Comparison of ENCODE assay signal across 12 cellular contexts in the genomic region with DNA sequence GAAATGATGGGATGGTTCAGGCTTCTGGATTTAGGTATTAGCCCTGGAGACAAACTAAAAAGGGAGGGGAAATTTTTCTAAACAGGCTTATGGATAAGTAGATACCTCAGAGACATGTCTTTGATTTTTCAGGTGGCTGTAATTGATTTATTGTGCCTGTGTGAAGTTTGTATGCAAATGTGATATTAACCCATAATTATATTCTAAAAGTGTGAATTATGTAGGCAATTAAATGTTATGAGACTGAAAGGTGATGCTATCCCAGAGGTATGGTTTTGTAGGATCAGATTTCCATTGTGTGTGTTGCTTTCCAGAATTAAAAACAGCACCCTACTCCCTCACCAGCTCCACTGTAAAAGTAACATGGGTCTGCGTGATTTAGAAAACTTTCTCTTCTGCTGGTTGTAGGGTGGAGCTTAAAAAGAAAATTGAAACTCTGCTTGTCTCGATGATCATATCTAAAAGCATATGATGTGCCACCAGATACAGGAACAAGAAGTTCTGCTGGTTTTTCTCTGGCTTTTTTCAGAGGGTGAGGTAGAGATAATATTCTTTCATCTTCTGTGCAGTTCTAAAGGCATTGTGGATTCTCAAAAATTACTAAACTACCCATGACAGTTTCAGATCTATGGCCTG.
DNase-seq lines count a peak whose midpoint lies in the region; ATAC-seq and TF ChIP-seq lines count a peak whose summit lies in the region.
"Had no signal": no experiment of that assay in that cellular context is flagged by ENCODE, and none has a peak within 500 bp of the region (broad histone marks: within the 10 kb centered on the region; RNA-seq: fewer than 3 reads in every experiment).

No MANE protein-coding gene starts in this region.

- H3K4me1 ChIP-seq in lower lobe of right lung = no peaks in the 10 kb centered on the region

- TF ChIP-seq CTCF in lower lobe of right lung (IDR thresholded peaks at IDR 0.05) (no peak), lower leg skin (IDR thresholded peaks at IDR 0.05) (no peak)

- H3K27me3 ChIP-seq in lower lobe of right lung (ENCODE audit: low read depth) = no peaks in the 10 kb centered on the region

- no peaks in the 10 kb centered on the region for H3K9me3 ChIP-seq in lower lobe of right lung

- no peak for TF ChIP-seq POLR2A in lower leg skin (IDR thresholded peaks at IDR 0.05)

- DNase-seq in NCI-H1417 (lab: John Stamatoyannopoulos, UW) (peak in 2 of 3 experiments; percentile 57 to 94), lower lobe of right lung (no peak), A172 (ENCODE audit: low spot score) (no peak), lower leg skin (ENCODE audit: low spot score in 2 of 2) (no peak)
- DNase-seq in stimulated activated CD4-positive, alpha-beta T cell treated with anti-CD3 and anti-CD28 coated beads, Interleukin-2, amount 100 ng/mL, for 48 hours = no peak
- DNase-seq: activated CD4-positive, alpha-beta memory T cell treated with anti-CD3 and anti-CD28 coated beads, Interleukin-2, amount 10 ng/mL, durations not matched to agents 7 days and 5 days; C1 segment of cervical spinal cord; NCI-H2029; small intestine had no signal

- H3K4me3 ChIP-seq in lower lobe of right lung (no peak overlapping the region), lower leg skin (ENCODE audit: low read depth, poor library complexity, severe bottlenecking) (no peak overlapping the region)

- no peaks in the 10 kb centered on the region for H3K36me3 ChIP-seq in lower lobe of right lung

- no peak overlapping the region for H3K27ac ChIP-seq in lower lobe of right lung

- 30 to 40% methylated on average over 2 of the region's 2 CpGs for WGBS in lower leg skin, 2 donors

- ATAC-seq in GM18498 (IDR thresholded peaks at IDR 0.05; ENCODE audit: unreplicated experiment) = peak; percentile 92
- peak; percentile 58 for ATAC-seq in GM19463 (IDR thresholded peaks at IDR 0.05; ENCODE audit: unreplicated experiment)
- ATAC-seq in HG02973 (IDR thresholded peaks at IDR 0.05; ENCODE audit: unreplicated experiment) = peak; percentile 80
- no peak for ATAC-seq in lower lobe of right lung

- intact Hi-C loops in lower lobe of right lung (cut with DNase I) = no loop called here
- intact Hi-C loops in lower leg skin (cut with DNase I; ENCODE audit: low total_unique reads) = no loop called here

Comparison
In these comparisons a context has a peak if more than half of its experiments do, and no peak if none do; other contexts are left out.
1. ATAC-seq: peak in GM18498 (single experiment), GM19463 (single experiment) and HG02973 (single experiment); none in lower lobe of right lung (0 of 2).
2. DNase-seq: peak in NCI-H1417 (2 of 3); none in lower lobe of right lung (single experiment), A172 (single experiment), lower leg skin (0 of 2) and stimulated activated CD4-positive, alpha-beta T cell treated with anti-CD3 and anti-CD28 coated beads, Interleukin-2, amount 100 ng/mL, for 48 hours (0 of 2).